In the genomic region with DNA sequence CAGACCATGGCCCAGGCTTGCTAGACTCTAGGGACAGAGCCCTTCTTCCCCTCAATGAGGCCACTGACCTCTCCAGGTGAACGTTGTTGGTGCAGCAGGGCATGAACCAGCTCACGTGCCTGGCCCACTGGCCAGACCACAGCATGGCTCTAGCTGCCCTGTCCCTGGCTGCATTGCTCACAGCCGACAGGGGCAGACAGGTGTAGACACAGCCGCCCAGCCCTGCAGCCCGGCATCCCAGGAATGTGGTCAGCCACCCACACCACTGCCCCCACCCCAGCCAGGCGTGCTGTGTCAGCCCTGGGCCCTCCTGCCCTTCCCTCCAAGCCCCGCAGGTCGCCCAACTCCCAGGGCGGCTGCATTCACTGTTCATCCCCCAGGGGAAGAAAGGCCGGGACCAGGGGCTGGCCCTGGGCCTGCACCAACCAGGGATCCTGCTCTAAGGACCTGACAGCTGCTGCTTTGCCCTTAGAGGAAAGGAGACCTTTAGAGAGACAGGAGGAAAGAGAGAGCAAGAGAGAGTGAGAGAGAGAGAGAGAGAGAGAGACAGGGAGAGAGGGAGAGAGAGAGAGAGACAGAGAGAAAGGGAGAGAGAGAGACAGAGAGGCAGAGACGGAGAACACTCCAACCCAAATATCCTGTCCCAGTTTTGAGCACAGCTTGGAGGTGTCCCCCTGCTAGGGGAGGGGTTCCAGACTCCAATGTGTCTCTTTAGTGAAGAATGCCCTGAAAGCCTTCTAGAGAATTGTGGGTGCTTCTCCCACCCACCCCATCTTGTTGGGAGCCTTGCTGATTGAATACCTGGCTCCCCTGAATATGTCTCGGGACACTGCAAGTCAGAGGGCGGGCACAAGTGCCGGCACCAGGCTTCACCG, we compare ENCODE assay signal across 16 cellular contexts. TPM values are rescaled to one million over a fixed set of nuclear protein-coding genes. Genes with fewer than 3 reads are reported as not detected.
A peak's percentile ranks its signal among the peaks of the same experiment; 100 is the strongest.
DNase-seq lines count a peak whose midpoint lies in the region; ATAC-seq and TF ChIP-seq lines count a peak whose summit lies in the region.
"Had no signal": no experiment of that assay in that cellular context is flagged by ENCODE, and none has a peak within 500 bp of the region (broad histone marks: within the 10 kb centered on the region; RNA-seq: fewer than 3 reads in every experiment).

No MANE protein-coding gene starts in this region.

- H3K9ac ChIP-seq in liver (ENCODE audit: low read depth in 1 of 2, low read length in 2 of 2) = no peak overlapping the region

- H3K4me1 ChIP-seq in liver (ENCODE audit: control insufficient read depth in 4 of 4, insufficient read depth in 4 of 4, low read length in 3 of 4) (peaks cover 0 to 6% (median 0%) of the 10 kb centered on the region in 4 donors), gastroesophageal sphincter (peaks cover 0 to under 1% (median 0%) of the 10 kb centered on the region in 3 donors)
- H3K4me1 ChIP-seq: testis had no signal

- peak overlapping the region; percentile 92 for H3K27ac Mint-ChIP-seq in type B pancreatic cell
- H3K27ac Mint-ChIP-seq: activated naive CD4-positive, alpha-beta T cell treated with anti-CD3 and anti-CD28 coated beads, Interleukin-2, amount 50 U/mL, for 72 hours; T-cell had no signal

- H3K4me3 ChIP-seq in astrocyte of the spinal cord (ENCODE audit: low read depth, low read length) (no peak overlapping the region), liver (ENCODE audit: low read depth in 1 of 3, low read length in 3 of 3) (no peak overlapping the region), gastroesophageal sphincter (no peak overlapping the region)
- H3K4me3 ChIP-seq: dorsolateral prefrontal cortex, testis had no signal

- H3K4me3 Mint-ChIP-seq in type B pancreatic cell = peak overlapping the region; percentile 45
- H3K4me3 Mint-ChIP-seq: T-cell had no signal

- 81% methylated on average over 15 of the region's 15 CpGs for WGBS in liver
- 85 to 86% methylated on average over 1 of the region's 15 CpGs for WGBS in gastroesophageal sphincter (ENCODE audit: low coverage in 1 of 2), 2 donors

- in situ Hi-C loops in astrocyte of the spinal cord (cut with HindIII; ENCODE audit: low sequenced_read_pairs) = no loop called here

- no peaks in the 10 kb centered on the region for H3K36me3 Mint-ChIP-seq in type B pancreatic cell
- H3K36me3 Mint-ChIP-seq: activated naive CD4-positive, alpha-beta T cell treated with anti-CD3 and anti-CD28 coated beads, Interleukin-2, amount 50 U/mL, for 72 hours; T-cell had no signal

- H3K36me3 ChIP-seq in liver (ENCODE audit: control insufficient read depth in 4 of 4, insufficient read depth in 3 of 4, low read depth in 1 of 4, low read length in 3 of 4) (no peaks in the 10 kb centered on the region), gastroesophageal sphincter (no peaks in the 10 kb centered on the region)

- TF ChIP-seq RAD21 in liver (IDR thresholded peaks at IDR 0.05) = peak in 1 of 2 donors; percentile 33

- peaks cover 4% of the 10 kb centered on the region for H3K27me3 Mint-ChIP-seq in type B pancreatic cell

- peak; percentile 73 for DNase-seq in HT1080 (ENCODE audit: low read depth)
- peak; percentile 29 for DNase-seq in astrocyte of the spinal cord (ENCODE audit: low read depth, low spot score)
- DNase-seq in type B pancreatic cell (ENCODE audit: extremely low spot score, unreplicated experiment) = no peak
- DNase-seq in NCI-H128 (lab: John Stamatoyannopoulos, UW; ENCODE audit: unreplicated experiment) = no peak
- no peak for DNase-seq in inferior parietal cortex (ENCODE audit: extremely low spot score)
- DNase-seq: activated CD4-positive, alpha-beta T cell treated with anti-CD3 and anti-CD28 coated beads, Interleukin-2, amount 50 U/mL, for 48 hours; hippocampal formation; NCI-H510A treated with DMSO at 0.1 percent for 48 hours; stimulated activated CD4-positive, alpha-beta T cell treated with anti-CD3 and anti-CD28 coated beads, Interleukin-4, amount 100 ng/mL, for 4 hours; T-cell; testis had no signal

- H3K9me3 ChIP-seq in liver (ENCODE audit: control insufficient read depth in 4 of 4, low read length in 3 of 4) = no peaks in the 10 kb centered on the region
- no peaks in the 10 kb centered on the region for H3K9me3 ChIP-seq in gastroesophageal sphincter
- H3K9me3 ChIP-seq: testis had no signal

- TF ChIP-seq CTCF in astrocyte of the spinal cord (IDR thresholded peaks at IDR 0.05; ENCODE audit: low read depth, low read length) (no peak), liver (IDR thresholded peaks at IDR 0.05; ENCODE audit: low read depth, low read length, missing input control) (no peak), type B pancreatic cell (conservative IDR thresholded peaks at IDR 0.05) (no peak), gastroesophageal sphincter (IDR thresholded peaks at IDR 0.05) (no peak)

- no peak for ATAC-seq in gastroesophageal sphincter
- no peak for ATAC-seq in GM21390 (IDR thresholded peaks at IDR 0.05; ENCODE audit: unreplicated experiment)
- ATAC-seq: activated naive CD4-positive, alpha-beta T cell treated with anti-CD3 and anti-CD28 coated beads, Interleukin-2, amount 50 U/mL, for 72 hours; T-cell had no signal

- H3K9me3 Mint-ChIP-seq in type B pancreatic cell = no peaks in the 10 kb centered on the region
- H3K9me3 Mint-ChIP-seq: activated naive CD4-positive, alpha-beta T cell treated with anti-CD3 and anti-CD28 coated beads, Interleukin-2, amount 50 U/mL, for 72 hours; T-cell had no signal

- H3K27me3 ChIP-seq in liver (ENCODE audit: control insufficient read depth in 4 of 4, insufficient read depth in 4 of 4, low read length in 3 of 4) (no peaks in the 10 kb centered on the region), gastroesophageal sphincter (no peaks in the 10 kb centered on the region)
- H3K27me3 ChIP-seq: testis had no signal

- H3K4me1 Mint-ChIP-seq in type B pancreatic cell (ENCODE audit: unreplicated experiment) = peaks cover 40% of the 10 kb centered on the region
- H3K4me1 Mint-ChIP-seq: T-cell had no signal

- H3K27ac ChIP-seq in liver (ENCODE audit: low read depth in 1 of 2, low read length in 2 of 2) (no peak overlapping the region), gastroesophageal sphincter (no peak overlapping the region)
- H3K27ac ChIP-seq: dorsolateral prefrontal cortex, testis had no signal

- no peak for TF ChIP-seq POLR2A in gastroesophageal sphincter (IDR thresholded peaks at IDR 0.05)

- TF ChIP-seq EP300 in gastroesophageal sphincter (IDR thresholded peaks at IDR 0.05) = no peak

TF ChIP-seq in liver, 16 proteins besides CTCF, POLR2A, EP300 and RAD21:
- TF ChIP-seq RXRA (IDR thresholded peaks at IDR 0.05) (peak; percentile 45 to 61), JUND (IDR thresholded peaks at IDR 0.05) (no peak), HNF4G (IDR thresholded peaks at IDR 0.05) (no peak), TAF1 (conservative IDR thresholded peaks at IDR 0.05) (no peak)

RNA-seq across cellular contexts. Expression of a gene that starts 44.2 kb away (rescaled TPM):
- not detected in 2 replicates for total RNA-seq in HT1080 (2014; rRNA removed; shearing (Covaris generic))
- polyA plus RNA-seq in HT1080 (2015; cell fraction: cytosol; rRNA removed) = not detected in 2 replicates
- polyA plus RNA-seq in HT1080 (2015; cell fraction: nucleus; rRNA removed) = not detected in 2 replicates
- total RNA-seq in liver (under 1 TPM; 0.05 to 0.59 TPM), type B pancreatic cell (ENCODE audit: low replicate concordance) (not detected in 2 replicates), gastroesophageal sphincter (not detected)
- polyA plus RNA-seq in liver = 1 to 10 TPM in 1 of 2 donors, under 1 TPM in 1; 0.61 to 2.3 TPM
- total RNA-seq: activated naive CD4-positive, alpha-beta T cell treated with anti-CD3 and anti-CD28 coated beads, Interleukin-2, amount 50 U/mL, for 72 hours; dorsolateral prefrontal cortex; T-cell; testis had no signal

Comparison
In these comparisons a context has a peak if more than half of its experiments do, and no peak if none do; other contexts are left out.
1. DNase-seq: peak in HT1080 (single experiment) and astrocyte of the spinal cord (single experiment); none in type B pancreatic cell (single experiment), NCI-H128 (single experiment) and inferior parietal cortex (single experiment).